ENCODE assay signal across 8 cellular contexts in genomic region chr15:83747050-83747717, GRCh38.
DNase-seq lines count a peak whose midpoint lies in the region; ATAC-seq lines count a peak whose summit lies in the region.

No MANE protein-coding gene starts in this region.

- no peak overlapping the region for H2BK5ac ChIP-seq in mesendoderm (ENCODE audit: low read length)

- no peaks in the 10 kb centered on the region for H3K79me2 ChIP-seq in mesendoderm (ENCODE audit: control insufficient read depth, insufficient read depth, low read length)

- ATAC-seq in GM19324 (IDR thresholded peaks at IDR 0.05; ENCODE audit: low FRiP score, unreplicated experiment) (no peak), HG02610 (IDR thresholded peaks at IDR 0.05; ENCODE audit: unreplicated experiment) (no peak)
- no peak for ATAC-seq in stimulated activated naive CD8-positive, alpha-beta T cell treated with anti-CD3 and anti-CD28 coated beads, Interleukin-15, Interleukin-2, amounts not matched to agents 100 U/mL and 50 U/mL, for 24 hours

- H3K9ac ChIP-seq in duodenal mucosa (ENCODE audit: low read depth in 1 of 2, low read length in 2 of 2), result no peak overlapping the region
- H3K9ac ChIP-seq in mesendoderm (ENCODE audit: low read length), result no peak overlapping the region

- no peak overlapping the region for H3K23ac ChIP-seq in mesendoderm (ENCODE audit: low read length)

- no peak overlapping the region for H3K18ac ChIP-seq in mesendoderm (ENCODE audit: low read length)

- in situ Hi-C loops in ACHN (cut with HindIII; ENCODE audit: low pct_ligation_motif_present, low pct_unique_long_range_greater_than_20kb, low sequenced_read_pairs), result no loop called here

- no peak overlapping the region for H4K5ac ChIP-seq in mesendoderm (ENCODE audit: low read length)

- no peak overlapping the region for H2BK120ac ChIP-seq in mesendoderm (ENCODE audit: low read depth, low read length)

- no peaks in the 10 kb centered on the region for H3K79me1 ChIP-seq in mesendoderm (ENCODE audit: low read length)

- H3K27me3 ChIP-seq in duodenal mucosa (ENCODE audit: control insufficient read depth in 1 of 2, insufficient read depth in 2 of 2, low read length in 2 of 2) (no peaks in the 10 kb centered on the region), mesendoderm (ENCODE audit: insufficient read depth, low read length, poor library complexity) (no peaks in the 10 kb centered on the region)

- H3K4me1 ChIP-seq in duodenal mucosa (ENCODE audit: control insufficient read depth in 1 of 2, insufficient read depth in 2 of 2, low read length in 2 of 2) (no peaks in the 10 kb centered on the region), mesendoderm (ENCODE audit: control insufficient read depth, low read depth, low read length) (no peaks in the 10 kb centered on the region)

- H3K9me3 ChIP-seq in duodenal mucosa (ENCODE audit: control insufficient read depth in 1 of 2, low read length in 2 of 2), result peaks cover 0 to 7% of the 10 kb centered on the region in 2 donors

- H3K4me2 ChIP-seq in mesendoderm (ENCODE audit: low read length), result no peak overlapping the region

- no peak overlapping the region for H2BK15ac ChIP-seq in mesendoderm (replicated peaks; ENCODE audit: low read depth)

- H3K36me3 ChIP-seq in duodenal mucosa (ENCODE audit: control insufficient read depth in 1 of 2, insufficient read depth in 2 of 2, low read length in 2 of 2) (no peaks in the 10 kb centered on the region), mesendoderm (ENCODE audit: control insufficient read depth, insufficient read depth, low read length) (no peaks in the 10 kb centered on the region)

- no peak overlapping the region for H3K4ac ChIP-seq in mesendoderm (ENCODE audit: low read depth, low read length)

- H3K56ac ChIP-seq in mesendoderm (ENCODE audit: low read length), result no peak overlapping the region

- H3K4me3 ChIP-seq in duodenal mucosa (ENCODE audit: low read depth in 1 of 2, low read length in 2 of 2) (peak overlapping the region; percentile 10 to 16), mesendoderm (ENCODE audit: low read length) (no peak overlapping the region)

- H2AK5ac ChIP-seq in mesendoderm (ENCODE audit: low read length), result no peak overlapping the region

- DNase-seq in ACHN (peak; percentile 55), M059J (ENCODE audit: low read depth) (peak; percentile 12), mesendoderm (peak; percentile 69), middle frontal gyrus (ENCODE audit: extremely low spot score, low spot score) (no peak)
- DNase-seq in stimulated activated naive CD8-positive, alpha-beta T cell treated with anti-CD3 and anti-CD28 coated beads, Interleukin-15, Interleukin-2, amounts not matched to agents 100 U/mL and 50 U/mL, for 24 hours, result no peak

- WGBS in mesendoderm (ENCODE audit: extremely low coverage, insufficient coverage, low lambda C conversion rate), result no CpG with 5 or more reads among the region's 5 CpGs

- no peak overlapping the region for H4K8ac ChIP-seq in mesendoderm (ENCODE audit: low read depth, low read length)

- H3K27ac ChIP-seq in duodenal mucosa (ENCODE audit: low read depth, low read length) (no peak overlapping the region), mesendoderm (ENCODE audit: low read depth, low read length) (no peak overlapping the region)

Comparison
In these comparisons a context has a peak if more than half of its experiments do, and no peak if none do; other contexts are left out.
1. DNase-seq: peak in ACHN (single experiment), M059J (single experiment) and mesendoderm (single experiment); none in middle frontal gyrus (single experiment) and stimulated activated naive CD8-positive, alpha-beta T cell treated with anti-CD3 and anti-CD28 coated beads, Interleukin-15, Interleukin-2, amounts not matched to agents 100 U/mL and 50 U/mL, for 24 hours (single experiment).